Comparison of ENCODE assay signal across 25 cellular contexts in the genomic region with DNA sequence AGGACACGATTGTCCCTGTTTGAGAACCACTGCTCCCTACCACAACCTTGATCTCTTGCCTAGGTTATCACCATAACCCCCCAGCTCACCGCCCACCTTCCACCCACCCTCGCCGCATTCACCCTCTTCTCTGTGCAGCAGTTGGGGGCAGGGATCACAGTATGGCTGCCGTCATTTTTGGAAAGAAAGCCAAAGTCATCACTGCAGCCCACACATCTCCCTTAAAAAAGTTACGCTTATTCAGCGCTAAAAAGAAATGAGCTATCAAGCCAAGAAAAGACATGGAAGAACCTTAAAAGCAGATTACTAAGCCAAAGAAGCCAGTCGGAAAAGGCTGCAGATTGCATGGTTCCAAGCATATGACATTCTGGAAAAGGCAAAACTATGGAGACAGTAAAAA. TPM values are rescaled to one million over a fixed set of nuclear protein-coding genes. Genes with fewer than 3 reads are reported as not detected.
DNase-seq lines count a peak whose midpoint lies in the region; ATAC-seq and TF ChIP-seq lines count a peak whose summit lies in the region.
"Had no signal": no experiment of that assay in that cellular context is flagged by ENCODE, and none has a peak within 500 bp of the region (broad histone marks: within the 10 kb centered on the region; RNA-seq: fewer than 3 reads in every experiment).

No MANE protein-coding gene starts in this region.

- no peaks in the 10 kb centered on the region for H3K4me1 ChIP-seq in HEK293 (ENCODE audit: control insufficient read depth, insufficient read depth, low read length)
- H3K4me1 ChIP-seq: HAP-1 had no signal

- H3K9me3 Mint-ChIP-seq in nephron progenitor cell (peaks cover 17% of the 10 kb centered on the region), glutamatergic neuron (ENCODE audit: unreplicated experiment) (peaks cover 7% of the 10 kb centered on the region)

- H3K27me3 ChIP-seq in dorsolateral prefrontal cortex: no peaks in the 10 kb centered on the region

- H3K36me3 ChIP-seq in HEK293 (ENCODE audit: control insufficient read depth in 2 of 2, insufficient read depth in 1 of 2, low read length in 2 of 2): peaks cover 5 to 40% of the 10 kb centered on the region in 2 experiments; a peak in 2 of 3 replicates
- H3K36me3 ChIP-seq: HAP-1 had no signal

- peaks cover 8% of the 10 kb centered on the region for H3K27me3 Mint-ChIP-seq in nephron progenitor cell (ENCODE audit: low read depth, poor library complexity)
- peaks cover 7% of the 10 kb centered on the region for H3K27me3 Mint-ChIP-seq in glutamatergic neuron (ENCODE audit: unreplicated experiment)
- H3K27me3 Mint-ChIP-seq: B cell; CD4-positive, CD25-positive, alpha-beta regulatory T cell; CD8-positive, alpha-beta memory T cell had no signal

- H3K4me3 Mint-ChIP-seq in nephron progenitor cell (no peak overlapping the region), glutamatergic neuron (ENCODE audit: unreplicated experiment) (no peak overlapping the region)
- H3K4me3 Mint-ChIP-seq: B cell; CD4-positive, CD25-positive, alpha-beta regulatory T cell; CD8-positive, alpha-beta memory T cell had no signal

- CTCF ChIA-PET in HEK293 (lab: Yijun Ruan, JAX): interaction anchor here (1.4 to 1.9 kb wide), 2 partner anchors 9 to 109 kb away, joined by 3 to 5 read pairs; no protein-coding TSS in a partner anchor

- H3K27ac ChIP-seq in HEK293 (ENCODE audit: extremely low read depth, low read depth, low read length) (no peak overlapping the region), angular gyrus (ENCODE audit: low read depth, low read length) (peak overlapping the region; percentile 53), dorsolateral prefrontal cortex (peak overlapping the region in 50 of 59 donors; percentile 9 to 85 (median 65))
- H3K27ac ChIP-seq: GM23248, HL-60 had no signal

- peaks cover 50% of the 10 kb centered on the region for H3K36me3 Mint-ChIP-seq in nephron progenitor cell (ENCODE audit: low read depth)
- H3K36me3 Mint-ChIP-seq in glutamatergic neuron (ENCODE audit: unreplicated experiment): peaks cover 11% of the 10 kb centered on the region

- no peaks in the 10 kb centered on the region for H3K4me1 Mint-ChIP-seq in nephron progenitor cell
- H3K4me1 Mint-ChIP-seq in glutamatergic neuron (ENCODE audit: low read depth, unreplicated experiment): peaks cover 3% of the 10 kb centered on the region

- ATAC-seq in sciatic nerve (no peak), esophagus mucosa (no peak)
- ATAC-seq: GM12878 had no signal

- H3K4me3 ChIP-seq in HEK293 (ENCODE audit: low read depth, low read length): no peak overlapping the region
- H3K4me3 ChIP-seq in dorsolateral prefrontal cortex: peak overlapping the region in 1 of 59 donors; percentile 13
- H3K4me3 ChIP-seq: GM12878, GM23248, HAP-1 had no signal

- TF ChIP-seq CTCF in HEK293 (tag by site-specific recombination; IDR thresholded peaks at IDR 0.05) (no peak), dorsolateral prefrontal cortex (IDR thresholded peaks at IDR 0.05 in 54 of 56, conservative IDR thresholded peaks at IDR 0.05 in 2 of 56; ENCODE audit: low read depth in 1 of 56, partially characterized antibody in 56 of 56) (no peak), nephron progenitor cell (IDR thresholded peaks at IDR 0.05) (no peak), glutamatergic neuron (IDR thresholded peaks at IDR 0.05; ENCODE audit: partially characterized antibody, unreplicated experiment) (no peak)

- POLR2A ChIA-PET in HEK293 (lab: Yijun Ruan, JAX): interaction anchor here (1.1 to 2.1 kb wide), 2 partner anchors 10 to 11 kb away, joined by 4 to 14 read pairs; partner anchors contain the start of genes HSPBP1 and PPP6R1

- DNase-seq in dorsolateral prefrontal cortex (peak in 2 of 10 donors; percentile 44 to 68), nephron progenitor cell (no peak), sciatic nerve (ENCODE audit: low spot score) (no peak), glutamatergic neuron (no peak)
- DNase-seq in activated CD4-positive, alpha-beta T cell treated with anti-CD3 and anti-CD28 coated beads for 1 hour: no peak
- DNase-seq: C1 segment of cervical spinal cord; CD4-positive, CD25-positive, alpha-beta regulatory T cell; CD8-positive, alpha-beta memory T cell; COR-L47; DMS 273 treated with DMSO at 0.1 percent for 48 hours; DMS53; DND-41; EL; GM23248 had no signal

- H3K9me3 ChIP-seq in HEK293 (ENCODE audit: control insufficient read depth, insufficient read depth, low read depth, low read length): no peaks in the 10 kb centered on the region
- H3K9me3 ChIP-seq: HAP-1 had no signal

- H3K27ac Mint-ChIP-seq in nephron progenitor cell (peak overlapping the region; percentile 6), glutamatergic neuron (ENCODE audit: unreplicated experiment) (no peak overlapping the region)
- H3K27ac Mint-ChIP-seq: B cell; CD4-positive, CD25-positive, alpha-beta regulatory T cell had no signal

- intact Hi-C loops in dorsolateral prefrontal cortex (cut with DNase I): no loop called here
- intact Hi-C loops in sciatic nerve (cut with DNase I): no loop called here

TF ChIP-seq in HEK293, 187 proteins besides CTCF, POLR2A, EP300 and RAD21:
- TF ChIP-seq KLF7 (tag by site-specific recombination; IDR thresholded peaks at IDR 0.05; ENCODE audit: borderline replicate concordance) (no peak), ZNF280C (tag by site-specific recombination; IDR thresholded peaks at IDR 0.05) (no peak), BCL6B (tag by site-specific recombination; IDR thresholded peaks at IDR 0.05) (no peak), ZNF211 (tag by site-specific recombination; IDR thresholded peaks at IDR 0.05; ENCODE audit: low read depth) (no peak), ZNF645 (tag by site-specific recombination; IDR thresholded peaks at IDR 0.05) (no peak), EGR2 (tag by site-specific recombination; IDR thresholded peaks at IDR 0.05; ENCODE audit: low read depth) (peak; percentile 73), ZNF624 (tag by site-specific recombination; IDR thresholded peaks at IDR 0.05) (no peak), ZNF311 (tag by site-specific recombination; IDR thresholded peaks at IDR 0.05; ENCODE audit: borderline replicate concordance) (no peak), GLIS2 (tag by site-specific recombination; IDR thresholded peaks at IDR 0.05) (no peak), ZFHX2 (tag by site-specific recombination; conservative IDR thresholded peaks at IDR 0.05) (peak; percentile 51), ZNF394 (tag by site-specific recombination; IDR thresholded peaks at IDR 0.05; ENCODE audit: borderline replicate concordance) (no peak), ZNF354C (tag by site-specific recombination; IDR thresholded peaks at IDR 0.05; ENCODE audit: borderline replicate concordance, low read depth) (no peak), ZNF585B (tag by site-specific recombination; IDR thresholded peaks at IDR 0.05) (no peak)

RNA-seq across cellular contexts. Expression of gene PPP6R1, which starts 10.5 kb away (rescaled TPM):
- total RNA-seq in dorsolateral prefrontal cortex (100 to 1,000 TPM in 40 of 120 experiments, 10 to 100 TPM in 80; 67.4 to 169 (median 95.4) TPM), sciatic nerve (40.4 TPM), esophagus mucosa (47.4 TPM), glutamatergic neuron (ENCODE audit: unreplicated experiment) (82.3 TPM)

RNA-seq across cellular contexts. Expression of gene HSPBP1, which starts 10.6 kb away (rescaled TPM):
- total RNA-seq in dorsolateral prefrontal cortex (10 to 100 TPM; 32.1 to 75.7 (median 48.3) TPM), sciatic nerve (16.1 TPM), esophagus mucosa (31.2 TPM), glutamatergic neuron (ENCODE audit: unreplicated experiment) (41.5 TPM)

RNA-seq across cellular contexts. Expression of gene BRSK1, which starts 14.5 kb away (rescaled TPM):
- total RNA-seq in dorsolateral prefrontal cortex (100 to 1,000 TPM; 186 to 446 (median 306) TPM), sciatic nerve (6.5 TPM), esophagus mucosa (0.28 TPM), glutamatergic neuron (ENCODE audit: unreplicated experiment) (223 TPM)

RNA-seq across cellular contexts. Expression of gene TMEM86B, which starts 40.7 kb away (rescaled TPM):
- total RNA-seq in dorsolateral prefrontal cortex: 10 to 100 TPM in 26 of 120 experiments, 1 to 10 TPM in 94; 3.7 to 14.4 (median 8.2) TPM
- 6.0 TPM for total RNA-seq in sciatic nerve
- total RNA-seq in esophagus mucosa: 1.8 TPM
- total RNA-seq in glutamatergic neuron (ENCODE audit: unreplicated experiment): 7.6 TPM

RNA-seq across cellular contexts. Expression of gene TMEM150B, which starts 55.8 kb away (rescaled TPM):
- total RNA-seq in dorsolateral prefrontal cortex: 1 to 10 TPM in 22 of 120 experiments, under 1 TPM in 21, not detected in 77; 0.36 to 4.6 (median 1.0) TPM
- 5.1 TPM for total RNA-seq in sciatic nerve
- total RNA-seq in esophagus mucosa: not detected
- not detected for total RNA-seq in glutamatergic neuron (ENCODE audit: unreplicated experiment)
- total RNA-seq: A172, B cell, G401, GM23248, H4, HT1080 had no signal

Comparison
In these comparisons a context has a peak if more than half of its experiments do, and no peak if none do; other contexts are left out.
1. RNA of gene BRSK1, which starts 14.5 kb away (total RNA-seq): 186 to 446 TPM in dorsolateral prefrontal cortex and 223 TPM in glutamatergic neuron (single experiment); 6.5 TPM in sciatic nerve (single experiment) and 0.28 TPM in esophagus mucosa (single experiment); every median in the first group is over 10 times any median in the second.